18 cellular contexts compared by ENCODE assay signal in genomic region chr13:108272333-108272732, GRCh38. TPM values are rescaled to one million over a fixed set of nuclear protein-coding genes. Genes with fewer than 3 reads are reported as not detected.
DNase-seq lines count a peak whose midpoint lies in the region; ATAC-seq, FAIRE-seq and TF ChIP-seq lines count a peak whose summit lies in the region.
"Had no signal": no experiment of that assay in that cellular context is flagged by ENCODE, and none has a peak within 500 bp of the region (broad histone marks: within the 10 kb centered on the region; RNA-seq: fewer than 3 reads in every experiment).

No MANE protein-coding gene starts in this region.

- RAD21 ChIA-PET in GM12878 (lab: Charles Lee; ENCODE audit: unreplicated experiment) = interaction anchor here (0.7 to 1.4 kb wide), 3 partner anchors 10 to 48 kb away, joined by 3 to 5 read pairs (median 3); no protein-coding TSS in a partner anchor

- H3K27me3 ChIP-seq in GM12878 (replicated peaks in 1 of 2; ENCODE audit: control insufficient read depth in 2 of 2, insufficient read depth in 2 of 2, low read length in 1 of 2) = no peaks in the 10 kb centered on the region
- H3K27me3 ChIP-seq in neutrophil = no peaks in the 10 kb centered on the region
- H3K27me3 ChIP-seq in adrenal gland = no peaks in the 10 kb centered on the region
- H3K27me3 ChIP-seq: left lung had no signal

- H3K4me1 ChIP-seq in GM12878 (ENCODE audit: control insufficient read depth, insufficient read depth, low read length) (peaks cover 7% of the 10 kb centered on the region; the same call in 1 of the 2 replicates), neutrophil (ENCODE audit: control insufficient read depth in 1 of 2, insufficient read depth in 1 of 2, low read depth in 1 of 2, low read length in 1 of 2) (peaks cover 54 to 58% of the 10 kb centered on the region in 2 experiments), adrenal gland (replicated peaks in 1 of 2) (peaks cover 12 to 31% of the 10 kb centered on the region in 2 donors)

- H3K36me3 ChIP-seq in GM12878 (ENCODE audit: control insufficient read depth in 2 of 2, insufficient read depth in 2 of 2, low read length in 1 of 2) (no peaks in the 10 kb centered on the region), neutrophil (peaks cover 5% of the 10 kb centered on the region), adrenal gland (replicated peaks in 1 of 2) (no peaks in the 10 kb centered on the region)
- H3K36me3 ChIP-seq: left lung had no signal

- no peaks in the 10 kb centered on the region for H3K9me3 Mint-ChIP-seq in stimulated activated naive CD8-positive, alpha-beta T cell treated with anti-CD3 and anti-CD28 coated beads, Interleukin-15, amount 100 ng/mL, for 72 hours

- TF ChIP-seq RAD21 in GM12878 (IDR thresholded peaks at IDR 0.05; ENCODE audit: insufficient read depth, low read depth, low read length) = no peak

- H3K4me2 ChIP-seq in GM12878 (ENCODE audit: control insufficient read depth, insufficient read depth) = 0 out of 2 replicates have a peak overlapping the region, but pooled peaks have one; percentile 50

- peak overlapping the region; percentile 43; the same call in 1 of the 2 replicates for H3K27ac ChIP-seq in GM12878 (ENCODE audit: control insufficient read depth, insufficient read depth)
- peak overlapping the region; percentile 97 for H3K27ac ChIP-seq in neutrophil
- no peak overlapping the region for H3K27ac ChIP-seq in adrenal gland
- H3K27ac ChIP-seq: psoas muscle had no signal

- H3K27me3 Mint-ChIP-seq in stimulated activated naive CD8-positive, alpha-beta T cell treated with anti-CD3 and anti-CD28 coated beads, Interleukin-15, amount 100 ng/mL, for 72 hours = no peaks in the 10 kb centered on the region

- ATAC-seq in GM12878 (no peak), GM18517 (IDR thresholded peaks at IDR 0.05; ENCODE audit: unreplicated experiment) (no peak)
- ATAC-seq in stimulated activated naive CD8-positive, alpha-beta T cell treated with anti-CD3 and anti-CD28 coated beads, Interleukin-15, amount 100 ng/mL, for 72 hours = no peak
- ATAC-seq: left lung, psoas muscle had no signal

- peaks cover 1% of the 10 kb centered on the region for H3K79me2 ChIP-seq in GM12878 (ENCODE audit: control insufficient read depth, insufficient read depth, low read length)

- H3K9ac ChIP-seq in GM12878 (ENCODE audit: control insufficient read depth, insufficient read depth, low read length) = no peak overlapping the region

- H3K4me1 Mint-ChIP-seq in stimulated activated naive CD8-positive, alpha-beta T cell treated with anti-CD3 and anti-CD28 coated beads, Interleukin-15, amount 100 ng/mL, for 72 hours = peaks cover 20% of the 10 kb centered on the region

- peak; percentile 55 for DNase-seq in SIG-M5 treated with dmso at 0.1 percent for 504 hours (lab: John Stamatoyannopoulos, UW; ENCODE audit: unreplicated experiment)
- DNase-seq in SIG-M5 (lab: John Stamatoyannopoulos, UW) = no peak
- peak; percentile 3 for DNase-seq in M059J (ENCODE audit: low read depth)
- DNase-seq in GM12878 (ENCODE audit: low read depth, low spot score) = no peak
- DNase-seq in adrenal gland = no peak
- no peak for DNase-seq in stimulated activated naive CD8-positive, alpha-beta T cell treated with anti-CD3 and anti-CD28 coated beads, Interleukin-15, amount 100 ng/mL, for 72 hours
- DNase-seq: activated CD4-positive, alpha-beta T cell treated with anti-CD3 and anti-CD28 coated beads for 48 hours; activated T-cell treated with anti-CD3 and anti-CD28 coated beads, Interleukin-2, amount 50 U/mL, for 1 hour; amygdala; cortex of kidney; left lung; NCI-H2029; NCI-H69; psoas muscle had no signal

- H3K4me3 Mint-ChIP-seq in stimulated activated naive CD8-positive, alpha-beta T cell treated with anti-CD3 and anti-CD28 coated beads, Interleukin-15, amount 100 ng/mL, for 72 hours = no peak overlapping the region

- no peaks in the 10 kb centered on the region for H3K9me3 ChIP-seq in GM12878 (replicated peaks; ENCODE audit: control insufficient read depth, insufficient read depth, low read length)
- no peaks in the 10 kb centered on the region for H3K9me3 ChIP-seq in neutrophil
- H3K9me3 ChIP-seq in adrenal gland (replicated peaks in 1 of 3) = no peaks in the 10 kb centered on the region
- H3K9me3 ChIP-seq: left lung, psoas muscle had no signal

- CTCF ChIA-PET in GM12878 (lab: Yijun Ruan, JAX) = interaction anchor here (1.1 to 1.5 kb wide), 4 partner anchors 12 to 57 kb away, joined by 3 to 4 read pairs (median 3); partner anchors contain the start of gene LIG4

- SMC1A ChIA-PET in GM12878 (lab: Charles Lee; ENCODE audit: uncharacterized antibody, unreplicated experiment) = interaction anchor here (0.9 to 1.8 kb wide), 6 partner anchors 9 to 235 kb away, joined by 3 to 5 read pairs (median 3); no protein-coding TSS in a partner anchor

- in situ Hi-C loops in GM12878 (cut with MboI) = no loop called here

- no peak for FAIRE-seq in GM12878 (lab: Jason Lieb, UNC)
- FAIRE-seq: RCC 7860 had no signal

- no TSS peak for BruUV-seq in GM12878 (replicated peaks; lab: Mats Ljungman, UMichigan)

- H4K20me1 ChIP-seq in GM12878 (ENCODE audit: control insufficient read depth, insufficient read depth) = no peaks in the 10 kb centered on the region

- H3K27ac Mint-ChIP-seq in stimulated activated naive CD8-positive, alpha-beta T cell treated with anti-CD3 and anti-CD28 coated beads, Interleukin-15, amount 100 ng/mL, for 72 hours = no peak overlapping the region

- no peak for TF ChIP-seq EP300 in GM12878 (IDR thresholded peaks at IDR 0.05; ENCODE audit: borderline replicate concordance in 1 of 2, control insufficient read depth in 1 of 2, low read depth in 2 of 2, low read length in 2 of 2)

- intact Hi-C loops in GM12878 (cut with micrococcal nuclease; ENCODE audit: unreplicated experiment) (no loop called here), adrenal gland (cut with DNase I) (no loop called here)

- no peak for TF ChIP-seq POLR2A in GM12878 (IDR thresholded peaks at IDR 0.05; ENCODE audit: low read depth, low read length)
- TF ChIP-seq POLR2A in adrenal gland (IDR thresholded peaks at IDR 0.05) = no peak

- POLR2A ChIA-PET in GM12878 (lab: Charles Lee) = no interaction called here

- H3K4me3 ChIP-seq in GM12878 (no peak overlapping the region), neutrophil (ENCODE audit: low read depth in 1 of 2, low read length in 1 of 2) (peak overlapping the region; percentile 75 to 86), adrenal gland (no peak overlapping the region)
- H3K4me3 ChIP-seq: psoas muscle had no signal

- no peak for TF ChIP-seq CTCF in GM12878 (IDR thresholded peaks at IDR 0.05 in 2 of 3, conservative IDR thresholded peaks at IDR 0.05 in 1 of 3; ENCODE audit: control insufficient read depth in 2 of 3, extremely low read depth in 1 of 3, insufficient read depth in 1 of 3, low read depth in 3 of 3, low read length in 3 of 3)
- no peak for TF ChIP-seq CTCF in neutrophil (IDR thresholded peaks at IDR 0.05)
- no peak for TF ChIP-seq CTCF in adrenal gland (IDR thresholded peaks at IDR 0.05)

- H2AFZ ChIP-seq in GM12878 (ENCODE audit: control insufficient read depth, low read depth, low read length) = no peak overlapping the region; the same call in 1 of the 2 replicates

RNA-seq across cellular contexts. Expression of gene TNFSF13B, which starts 2.8 kb away (rescaled TPM):
- total RNA-seq in M059J (2014; rRNA removed; shearing (Covaris generic)) = 1.1 TPM in 2 replicates
- total RNA-seq in GM12878 (2013; cell fraction: nucleolus; rRNA removed) = 8.0 and 13.8 TPM in 2 replicates
- 16.9 and 18.6 TPM in 2 replicates for total RNA-seq in GM12878 (2014; rRNA removed)
- total RNA-seq in GM12878 (2014; rRNA removed; fragmentation: Illumina TruSeq; extraction: Trizol) = 11.0 and 11.7 TPM in 2 replicates
- total RNA-seq in GM12878 (2021) = 12.1 and 12.7 TPM in 2 replicates
- 3.5 TPM for polyA plus RNA-seq in GM12878 (2011; ENCODE audit: low read depth)
- polyA plus RNA-seq in GM12878 (2011; rRNA removed) = 64.2 and 84.9 TPM in 2 replicates
- 35.8 and 56.5 TPM in 2 replicates for polyA plus RNA-seq in GM12878 (2011; cell fraction: cytosol; rRNA removed)
- 29.4 and 39.9 TPM in 2 replicates for polyA plus RNA-seq in GM12878 (2011; cell fraction: nucleus; rRNA removed)
- 6.0 and 8.2 TPM in 2 replicates for polyA plus RNA-seq in GM12878 (2012)
- polyA plus RNA-seq in GM12878 (2014; fragmentation: Illumina TruSeq; extraction: Trizol) = 13.4 and 16.7 TPM in 2 replicates
- polyA plus RNA-seq in GM12878 (2014; fragmentation: Nextera tagmentation; extraction: Ambion mirVana) = 10 to 100 TPM; 12.5 to 32.0 TPM
- polyA plus RNA-seq in GM12878 (2014; rRNA removed) = 18.7 and 23.8 TPM in 2 replicates
- 10 to 100 TPM; 15.5 to 20.1 TPM for polyA plus RNA-seq in GM12878 (2016; fragmentation: Nextera tagmentation; extraction: Ambion mirVana)
- 16.5 and 32.8 TPM in 2 replicates for polyA minus RNA-seq in GM12878 (2011; rRNA and poly(A)+ RNA removed)
- polyA minus RNA-seq in GM12878 (2011; cell fraction: cytosol; rRNA and poly(A)+ RNA removed) = 13.7 and 17.5 TPM in 2 replicates
- polyA minus RNA-seq in GM12878 (2011; cell fraction: nucleus; rRNA and poly(A)+ RNA removed) = 27.9 and 30.2 TPM in 2 replicates
- total RNA-seq in adrenal gland = 10 to 100 TPM in 7 of 8 donors, 1 to 10 TPM in 1; 9.9 to 81.3 (median 20.4) TPM
- 10 to 100 TPM in 1 of 3 donors, 1 to 10 TPM in 2; 6.8 to 16.1 (median 8.6) TPM for polyA plus RNA-seq in adrenal gland
- total RNA-seq: G401 had no signal

RNA-seq across cellular contexts. Expression of gene ABHD13, which starts 54.1 kb away (rescaled TPM):
- 4.4 and 5.4 TPM in 2 replicates for total RNA-seq in M059J (2014; rRNA removed; shearing (Covaris generic))
- 12.1 and 14.3 TPM in 2 replicates for total RNA-seq in GM12878 (2013; cell fraction: nucleolus; rRNA removed)
- 6.9 and 10.9 TPM in 2 replicates for total RNA-seq in GM12878 (2014; rRNA removed)
- 5.5 and 5.7 TPM in 2 replicates for total RNA-seq in GM12878 (2014; rRNA removed; fragmentation: Illumina TruSeq; extraction: Trizol)
- 6.5 and 6.8 TPM in 2 replicates for total RNA-seq in GM12878 (2021)
- polyA plus RNA-seq in GM12878 (2011; ENCODE audit: low read depth) = 2.4 TPM
- polyA plus RNA-seq in GM12878 (2011; rRNA removed) = 10.7 and 15.9 TPM in 2 replicates
- 2.8 and 2.9 TPM in 2 replicates for polyA plus RNA-seq in GM12878 (2011; cell fraction: cytosol; rRNA removed)
- 4.4 and 4.8 TPM in 2 replicates for polyA plus RNA-seq in GM12878 (2011; cell fraction: nucleus; rRNA removed)
- 4.7 and 4.8 TPM in 2 replicates for polyA plus RNA-seq in GM12878 (2012)
- polyA plus RNA-seq in GM12878 (2014; fragmentation: Illumina TruSeq; extraction: Trizol) = 7.6 and 12.1 TPM in 2 replicates
- 1 to 10 TPM; 3.2 to 3.9 TPM for polyA plus RNA-seq in GM12878 (2014; fragmentation: Nextera tagmentation; extraction: Ambion mirVana)
- 4.8 and 6.1 TPM in 2 replicates for polyA plus RNA-seq in GM12878 (2014; rRNA removed)
- 10 to 100 TPM in 1 of 2 experiments, 1 to 10 TPM in 1; 6.4 to 10.2 TPM for polyA plus RNA-seq in GM12878 (2016; fragmentation: Nextera tagmentation; extraction: Ambion mirVana)
- polyA minus RNA-seq in GM12878 (2011; rRNA and poly(A)+ RNA removed) = 4.5 and 5.1 TPM in 2 replicates
- polyA minus RNA-seq in GM12878 (2011; cell fraction: cytosol; rRNA and poly(A)+ RNA removed) = 1.7 and 2.0 TPM in 2 replicates
- polyA minus RNA-seq in GM12878 (2011; cell fraction: nucleus; rRNA and poly(A)+ RNA removed) = 10.8 and 13.0 TPM in 2 replicates
- 10 to 100 TPM in 1 of 8 donors, 1 to 10 TPM in 7; 5.5 to 10.0 (median 8.3) TPM for total RNA-seq in adrenal gland
- polyA plus RNA-seq in adrenal gland = 1 to 10 TPM; 2.6 to 9.9 (median 3.2) TPM

RNA-seq across cellular contexts. Expression of gene LIG4, which starts 57.0 kb away (rescaled TPM):
- 7.8 and 8.3 TPM in 2 replicates for total RNA-seq in M059J (2014; rRNA removed; shearing (Covaris generic))
- total RNA-seq in GM12878 (2013; cell fraction: nucleolus; rRNA removed) = 18.6 and 19.1 TPM in 2 replicates
- total RNA-seq in GM12878 (2014; rRNA removed) (7.8 and 10.2 TPM in 2 replicates), GM12878 (2014; rRNA removed; fragmentation: Illumina TruSeq; extraction: Trizol) (12.6 and 12.9 TPM in 2 replicates), GM12878 (2021) (7.7 and 8.3 TPM in 2 replicates), adrenal gland (10 to 100 TPM in 6 of 8 donors, 1 to 10 TPM in 2; 5.9 to 16.7 (median 12.8) TPM)
- 3.1 TPM for polyA plus RNA-seq in GM12878 (2011; ENCODE audit: low read depth)
- polyA plus RNA-seq in GM12878 (2011; rRNA removed) (11.0 and 16.6 TPM in 2 replicates), GM12878 (2014; fragmentation: Illumina TruSeq; extraction: Trizol) (15.0 and 20.5 TPM in 2 replicates), GM12878 (2014; fragmentation: Nextera tagmentation; extraction: Ambion mirVana) (1 to 10 TPM; 2.3 to 5.1 TPM), GM12878 (2014; rRNA removed) (8.4 and 8.6 TPM in 2 replicates), GM12878 (2016; fragmentation: Nextera tagmentation; extraction: Ambion mirVana) (1 to 10 TPM; 8.4 to 9.2 TPM), adrenal gland (10 to 100 TPM in 2 of 3 donors, 1 to 10 TPM in 1; 9.8 to 20.1 (median 14.3) TPM)
- 2.8 and 3.5 TPM in 2 replicates for polyA plus RNA-seq in GM12878 (2011; cell fraction: cytosol; rRNA removed)
- polyA plus RNA-seq in GM12878 (2011; cell fraction: nucleus; rRNA removed) = 10.3 and 12.2 TPM in 2 replicates
- 4.3 and 6.0 TPM in 2 replicates for polyA plus RNA-seq in GM12878 (2012)
- polyA minus RNA-seq in GM12878 (2011; rRNA and poly(A)+ RNA removed) = 2.5 and 4.4 TPM in 2 replicates
- 2.5 and 3.1 TPM in 2 replicates for polyA minus RNA-seq in GM12878 (2011; cell fraction: cytosol; rRNA and poly(A)+ RNA removed)
- 2.3 and 3.2 TPM in 2 replicates for polyA minus RNA-seq in GM12878 (2011; cell fraction: nucleus; rRNA and poly(A)+ RNA removed)

Comparison
In these comparisons a context has a peak if more than half of its experiments do, and no peak if none do; other contexts are left out.
1. DNase-seq: peak in SIG-M5 treated with dmso at 0.1 percent for 504 hours (single experiment) and M059J (single experiment); none in SIG-M5 (single experiment), GM12878 (single experiment), adrenal gland (0 of 7) and stimulated activated naive CD8-positive, alpha-beta T cell treated with anti-CD3 and anti-CD28 coated beads, Interleukin-15, amount 100 ng/mL, for 72 hours (0 of 2).
2. H3K27ac ChIP-seq: peak in GM12878 (single experiment) and neutrophil (single experiment); none in adrenal gland (0 of 5).
3. H3K4me3 ChIP-seq: peak in neutrophil (2 of 2); none in GM12878 (single experiment) and adrenal gland (0 of 4).